In genomic region chr4:105896461-105896939, GRCh38 we compare ENCODE assay signal across 8 cellular contexts. TPM values are rescaled to one million over a fixed set of nuclear protein-coding genes. Genes with fewer than 3 reads are reported as not detected.
DNase-seq lines count a peak whose midpoint lies in the region; ATAC-seq and TF ChIP-seq lines count a peak whose summit lies in the region.

No MANE protein-coding gene starts in this region.

- H3K36me3 ChIP-seq in Karpas-422 (ENCODE audit: insufficient read depth, low read length) = no peaks in the 10 kb centered on the region
- H3K36me3 ChIP-seq in iPS-18a (ENCODE audit: control insufficient read depth, low read depth, low read length) = no peaks in the 10 kb centered on the region
- H3K36me3 ChIP-seq in tibial artery = no peaks in the 10 kb centered on the region

- DNase-seq in activated naive CD4-positive, alpha-beta T cell treated with anti-CD3 and anti-CD28 coated beads for 36 hours = no peak
- DNase-seq in activated naive CD4-positive, alpha-beta T cell treated with anti-CD3 and anti-CD28 coated beads, Interleukin-2, amount 50 U/mL, for 72 hours (ENCODE audit: low spot score in 2 of 2) = no peak
- DNase-seq in Karpas-422 (no peak), tibial artery (no peak), mesenteric fat pad (ENCODE audit: low spot score) (no peak)
- DNase-seq in activated CD4-positive, CD25-positive, alpha-beta regulatory T cell (lab: John Stamatoyannopoulos, UW) = no peak

- no peaks in the 10 kb centered on the region for H3K36me3 Mint-ChIP-seq in activated naive CD4-positive, alpha-beta T cell treated with anti-CD3 and anti-CD28 coated beads for 36 hours (ENCODE audit: low read depth)
- H3K36me3 Mint-ChIP-seq in activated naive CD4-positive, alpha-beta T cell treated with anti-CD3 and anti-CD28 coated beads, Interleukin-2, amount 50 U/mL, for 72 hours = peaks cover 0 to 5% of the 10 kb centered on the region in 2 donors

- peaks cover 62% of the 10 kb centered on the region for H3K27me3 Mint-ChIP-seq in activated naive CD4-positive, alpha-beta T cell treated with anti-CD3 and anti-CD28 coated beads for 36 hours (ENCODE audit: low read depth)

- intact Hi-C loops in activated naive CD4-positive, alpha-beta T cell treated with anti-CD3 and anti-CD28 coated beads for 36 hours (cut with micrococcal nuclease) = no loop called here
- intact Hi-C loops in tibial artery (cut with DNase I; ENCODE audit: low total_unique reads) = no loop called here

- no peaks in the 10 kb centered on the region for H3K27me3 ChIP-seq in Karpas-422 (ENCODE audit: low read length)
- peaks cover 73% of the 10 kb centered on the region for H3K27me3 ChIP-seq in iPS-18a (ENCODE audit: control insufficient read depth, insufficient read depth, low read length)
- H3K27me3 ChIP-seq in tibial artery = no peaks in the 10 kb centered on the region

- H3K4me2 ChIP-seq in Karpas-422 (ENCODE audit: low read depth, low read length, poor library complexity, severe bottlenecking) = peak overlapping the region; percentile 56

- H3K9ac ChIP-seq in Karpas-422 (ENCODE audit: low read length) = peak overlapping the region; percentile 22; the same call in 1 of the 2 replicates
- H3K9ac ChIP-seq in iPS-18a (ENCODE audit: low read length) = no peak overlapping the region

- H3K9me2 ChIP-seq in Karpas-422 (replicated peaks; ENCODE audit: insufficient read depth, low read length) = no peaks in the 10 kb centered on the region

- H3K9me3 ChIP-seq in Karpas-422 (ENCODE audit: low read length) = no peaks in the 10 kb centered on the region
- H3K9me3 ChIP-seq in iPS-18a (ENCODE audit: control insufficient read depth, low read depth, low read length) = no peaks in the 10 kb centered on the region
- H3K9me3 ChIP-seq in tibial artery = no peaks in the 10 kb centered on the region

- no peak overlapping the region for H3K27ac Mint-ChIP-seq in activated naive CD4-positive, alpha-beta T cell treated with anti-CD3 and anti-CD28 coated beads for 36 hours
- no peak overlapping the region for H3K27ac Mint-ChIP-seq in activated naive CD4-positive, alpha-beta T cell treated with anti-CD3 and anti-CD28 coated beads, Interleukin-2, amount 50 U/mL, for 72 hours

- H3K9me3 Mint-ChIP-seq in activated naive CD4-positive, alpha-beta T cell treated with anti-CD3 and anti-CD28 coated beads for 36 hours = no peaks in the 10 kb centered on the region
- no peaks in the 10 kb centered on the region for H3K9me3 Mint-ChIP-seq in activated naive CD4-positive, alpha-beta T cell treated with anti-CD3 and anti-CD28 coated beads, Interleukin-2, amount 50 U/mL, for 72 hours

- no peaks in the 10 kb centered on the region for H3K79me2 ChIP-seq in Karpas-422 (ENCODE audit: low read length)

- H3K27ac ChIP-seq in Karpas-422 (ENCODE audit: low read length) = no peak overlapping the region
- no peak overlapping the region for H3K27ac ChIP-seq in iPS-18a (ENCODE audit: low read length)
- peak overlapping the region; percentile 92 to 97 for H3K27ac ChIP-seq in tibial artery

- peak overlapping the region; percentile 50; the same call in 1 of the 2 replicates for H3K4me3 ChIP-seq in Karpas-422 (ENCODE audit: low read length)
- peak overlapping the region; percentile 58 for H3K4me3 ChIP-seq in iPS-18a (ENCODE audit: low read length)
- peak overlapping the region; percentile 89 to 93 for H3K4me3 ChIP-seq in tibial artery

- peak overlapping the region; percentile 55 for H3K4me3 Mint-ChIP-seq in activated naive CD4-positive, alpha-beta T cell treated with anti-CD3 and anti-CD28 coated beads for 36 hours

- no peak for ATAC-seq in activated naive CD4-positive, alpha-beta T cell treated with anti-CD3 and anti-CD28 coated beads, Interleukin-2, amount 50 U/mL, for 72 hours
- ATAC-seq in GM18861 (IDR thresholded peaks at IDR 0.05; ENCODE audit: unreplicated experiment) = no peak

- H3K4me1 ChIP-seq in Karpas-422 (ENCODE audit: low read length) (peaks cover 11% of the 10 kb centered on the region), iPS-18a (ENCODE audit: control insufficient read depth, low read depth, low read length) (no peaks in the 10 kb centered on the region), tibial artery (peaks cover 0 to 59% (median 12%) of the 10 kb centered on the region in 4 donors)

- H4K20me1 ChIP-seq in Karpas-422 (ENCODE audit: insufficient read depth, low read depth, low read length) = no peaks in the 10 kb centered on the region

- peaks cover 5% of the 10 kb centered on the region for H3K4me1 Mint-ChIP-seq in activated naive CD4-positive, alpha-beta T cell treated with anti-CD3 and anti-CD28 coated beads for 36 hours (ENCODE audit: low read depth)

- CTCF ChIA-PET in activated naive CD4-positive, alpha-beta T cell treated with anti-CD3 and anti-CD28 coated beads for 36 hours (lab: Charles Lee) = no interaction called here

- H2AFZ ChIP-seq in Karpas-422 (ENCODE audit: low read length) = 0 out of 2 replicates have a peak overlapping the region, but pooled peaks have one; percentile 10

- TF ChIP-seq CTCF in tibial artery (IDR thresholded peaks at IDR 0.05) = no peak

RNA-seq across cellular contexts. Expression of gene NPNT, which starts 1.2 kb away (rescaled TPM):
- not detected for total RNA-seq in activated naive CD4-positive, alpha-beta T cell treated with anti-CD3 and anti-CD28 coated beads for 36 hours
- under 1 TPM in 1 of 2 donors, not detected in 1; 0.06 TPM for total RNA-seq in activated naive CD4-positive, alpha-beta T cell treated with anti-CD3 and anti-CD28 coated beads, Interleukin-2, amount 50 U/mL, for 72 hours
- total RNA-seq in Karpas-422 (2014; rRNA removed; shearing (Covaris generic); ENCODE audit: low replicate concordance) = not detected in 2 replicates
- 6.9 TPM for total RNA-seq in mesenteric fat pad

Comparison
In these comparisons a context has a peak if more than half of its experiments do, and no peak if none do; other contexts are left out.
1. H3K27ac ChIP-seq: peak in tibial artery (2 of 2); none in Karpas-422 (single experiment) and iPS-18a (single experiment).
2. Peak in every context shown above with its lines, with median percentiles within 50 percentile points of each other: H3K4me3 ChIP-seq.